8 cellular contexts compared by ENCODE assay signal in genomic region chr1:84146375-84147032, GRCh38. TPM values are rescaled to one million over a fixed set of nuclear protein-coding genes. Genes with fewer than 3 reads are reported as not detected.
DNase-seq lines count a peak whose midpoint lies in the region; ATAC-seq and TF ChIP-seq lines count a peak whose summit lies in the region.

No MANE protein-coding gene starts in this region.

- H3K27me3 ChIP-seq in CD4-positive, CD25-positive, alpha-beta regulatory T cell (ENCODE audit: control insufficient read depth, insufficient read depth, low read length), result no peaks in the 10 kb centered on the region
- H3K27me3 ChIP-seq in left lung, result no peaks in the 10 kb centered on the region
- H3K27me3 ChIP-seq in heart right ventricle, result no peaks in the 10 kb centered on the region

- H3K36me3 ChIP-seq in CD4-positive, CD25-positive, alpha-beta regulatory T cell (ENCODE audit: control insufficient read depth, insufficient read depth, low read length), result peaks cover 3% of the 10 kb centered on the region
- no peaks in the 10 kb centered on the region for H3K36me3 ChIP-seq in left lung
- no peaks in the 10 kb centered on the region for H3K36me3 ChIP-seq in heart right ventricle

- peaks cover 0 to 1% (median 0%) of the 10 kb centered on the region in 7 donors for H3K9me3 Mint-ChIP-seq in CD4-positive, CD25-positive, alpha-beta regulatory T cell
- H3K9me3 Mint-ChIP-seq in activated T-helper 1 cell treated with anti-CD3 and anti-CD28 coated beads, Interleukin-12 subunit alpha, Interleukin-12 subunit beta, Interleukin-2, Interleukin-4 antibody, amounts not matched to agents 30 ng/mL and 10 ng/mL and 1 ng/mL, durations not matched to agents 14 hours and 24 hours and 36 hours, result peaks cover 6% of the 10 kb centered on the region

- peaks cover 33 to 62% (median 45%) of the 10 kb centered on the region in 4 donors for H3K4me1 Mint-ChIP-seq in CD4-positive, CD25-positive, alpha-beta regulatory T cell
- peaks cover 53% of the 10 kb centered on the region for H3K4me1 Mint-ChIP-seq in activated T-helper 1 cell treated with anti-CD3 and anti-CD28 coated beads, Interleukin-12 subunit alpha, Interleukin-12 subunit beta, Interleukin-2, Interleukin-4 antibody, amounts not matched to agents 30 ng/mL and 10 ng/mL and 1 ng/mL, durations not matched to agents 14 hours and 24 hours and 36 hours (ENCODE audit: low read depth)

- 84 to 92% methylated on average over 4 of the region's 4 CpGs for WGBS in heart right ventricle, 2 donors

- no peaks in the 10 kb centered on the region for H3K27me3 Mint-ChIP-seq in CD4-positive, CD25-positive, alpha-beta regulatory T cell
- no peaks in the 10 kb centered on the region for H3K27me3 Mint-ChIP-seq in activated T-helper 1 cell treated with anti-CD3 and anti-CD28 coated beads, Interleukin-12 subunit alpha, Interleukin-12 subunit beta, Interleukin-2, Interleukin-4 antibody, amounts not matched to agents 30 ng/mL and 10 ng/mL and 1 ng/mL, durations not matched to agents 14 hours and 24 hours and 36 hours (ENCODE audit: insufficient read depth)

- H3K36me3 Mint-ChIP-seq in CD4-positive, CD25-positive, alpha-beta regulatory T cell, result peaks cover 8% of the 10 kb centered on the region
- H3K36me3 Mint-ChIP-seq in activated T-helper 1 cell treated with anti-CD3 and anti-CD28 coated beads, Interleukin-12 subunit alpha, Interleukin-12 subunit beta, Interleukin-2, Interleukin-4 antibody, amounts not matched to agents 30 ng/mL and 10 ng/mL and 1 ng/mL, durations not matched to agents 14 hours and 24 hours and 36 hours (ENCODE audit: low read depth), result peaks cover 5% of the 10 kb centered on the region

- intact Hi-C loops in activated T-helper 1 cell treated with anti-CD3 and anti-CD28 coated beads, Interleukin-12 subunit alpha, Interleukin-12 subunit beta, Interleukin-2, Interleukin-4 antibody, amounts not matched to agents 30 ng/mL and 10 ng/mL and 1 ng/mL, durations not matched to agents 14 hours and 24 hours and 36 hours (cut with micrococcal nuclease), result loop anchor here (1.0 to 5.0 kb wide), 6 partner anchors 20 to 1131 kb away; partner anchors contain the start of genes BCL10, C1orf52, GNG5 and RPF1
- intact Hi-C loops in left lung (cut with DNase I) (loop anchor here in 1 of 2 donors (10.0 kb wide), 1 partner anchor 478 kb away; no protein-coding TSS in a partner anchor), heart right ventricle (cut with DNase I) (loop anchor here in 5 of 10 donors (10.0 kb wide), 4 partner anchors 288 to 628 kb away; no protein-coding TSS in a partner anchor)

- no peak for TF ChIP-seq CTCF in left lung (IDR thresholded peaks at IDR 0.05)
- TF ChIP-seq CTCF in heart right ventricle (IDR thresholded peaks at IDR 0.05), result no peak

- peak overlapping the region; percentile 94 for H3K4me3 ChIP-seq in CD4-positive, CD25-positive, alpha-beta regulatory T cell (ENCODE audit: low read depth, low read length)
- H3K4me3 ChIP-seq in left lung (peak overlapping the region in 1 of 2 donors; percentile 13), heart right ventricle (peak overlapping the region in 2 of 10 donors; percentile 6 to 50)

- H3K9me3 ChIP-seq in CD4-positive, CD25-positive, alpha-beta regulatory T cell (ENCODE audit: control insufficient read depth in 2 of 2, low read length in 2 of 2), result no peaks in the 10 kb centered on the region
- no peaks in the 10 kb centered on the region for H3K9me3 ChIP-seq in left lung
- H3K9me3 ChIP-seq in heart right ventricle, result no peaks in the 10 kb centered on the region

- peak overlapping the region; percentile 92 to 96 (median 93) for H3K27ac Mint-ChIP-seq in CD4-positive, CD25-positive, alpha-beta regulatory T cell
- peak overlapping the region; percentile 75 for H3K27ac Mint-ChIP-seq in activated T-helper 1 cell treated with anti-CD3 and anti-CD28 coated beads, Interleukin-12 subunit alpha, Interleukin-12 subunit beta, Interleukin-2, Interleukin-4 antibody, amounts not matched to agents 30 ng/mL and 10 ng/mL and 1 ng/mL, durations not matched to agents 14 hours and 24 hours and 36 hours

- peak in 1 of 3 donors; percentile 29 for DNase-seq in CD4-positive, CD25-positive, alpha-beta regulatory T cell
- no peak for DNase-seq in activated T-helper 1 cell treated with anti-CD3 and anti-CD28 coated beads, Interleukin-12 subunit alpha, Interleukin-12 subunit beta, Interleukin-2, Interleukin-4 antibody, amounts not matched to agents 30 ng/mL and 10 ng/mL and 1 ng/mL, durations not matched to agents 14 hours and 24 hours and 36 hours (ENCODE audit: low spot score)
- DNase-seq in left lung, result no peak
- no peak for DNase-seq in heart right ventricle
- DNase-seq in NCI-H146 treated with DMSO at 0.1 percent for 48 hours (lab: John Stamatoyannopoulos, UW; ENCODE audit: unreplicated experiment), result no peak
- DNase-seq in HUDEP-2 (lab: John Stamatoyannopoulos, UW; ENCODE audit: unreplicated experiment in 76 of 76), result no peak
- no peak for DNase-seq in D341Med (ENCODE audit: low spot score)

- peaks cover 49% of the 10 kb centered on the region for H3K4me1 ChIP-seq in CD4-positive, CD25-positive, alpha-beta regulatory T cell (ENCODE audit: control insufficient read depth, insufficient read depth, low read length, poor library complexity, severe bottlenecking)
- H3K4me1 ChIP-seq in left lung (peaks cover 0 to 34% of the 10 kb centered on the region in 2 donors), heart right ventricle (peaks cover 0 to 27% (median 0%) of the 10 kb centered on the region in 9 donors)

- H3K4me3 Mint-ChIP-seq in CD4-positive, CD25-positive, alpha-beta regulatory T cell, result peak overlapping the region; percentile 90 to 100 (median 96)
- H3K4me3 Mint-ChIP-seq in activated T-helper 1 cell treated with anti-CD3 and anti-CD28 coated beads, Interleukin-12 subunit alpha, Interleukin-12 subunit beta, Interleukin-2, Interleukin-4 antibody, amounts not matched to agents 30 ng/mL and 10 ng/mL and 1 ng/mL, durations not matched to agents 14 hours and 24 hours and 36 hours, result peak overlapping the region; percentile 80

- peak overlapping the region; percentile 76 for H3K27ac ChIP-seq in CD4-positive, CD25-positive, alpha-beta regulatory T cell (ENCODE audit: insufficient read depth, low read length, poor library complexity, severe bottlenecking)
- no peak overlapping the region for H3K27ac ChIP-seq in left lung
- H3K27ac ChIP-seq in heart right ventricle, result peak overlapping the region in 1 of 10 donors; percentile 78

- ATAC-seq in CD4-positive, CD25-positive, alpha-beta regulatory T cell (ENCODE audit: low read depth in 2 of 2), result peak in 1 of 2 donors; percentile 28
- peak; percentile 46 for ATAC-seq in HG03175 (IDR thresholded peaks at IDR 0.05; ENCODE audit: unreplicated experiment)
- peak; percentile 75 for ATAC-seq in left lung
- no peak for ATAC-seq in heart right ventricle

RNA-seq across cellular contexts. Expression of gene PRKACB, which starts 2.4 kb away (rescaled TPM):
- 74.0 TPM for total RNA-seq in CD4-positive, CD25-positive, alpha-beta regulatory T cell
- 10 to 100 TPM; 83.2 to 99.5 (median 93.4) TPM for polyA plus RNA-seq in CD4-positive, CD25-positive, alpha-beta regulatory T cell
- total RNA-seq in activated T-helper 1 cell treated with anti-CD3 and anti-CD28 coated beads, Interleukin-12 subunit alpha, Interleukin-12 subunit beta, Interleukin-2, Interleukin-4 antibody, amounts not matched to agents 30 ng/mL and 10 ng/mL and 1 ng/mL, durations not matched to agents 14 hours and 24 hours and 36 hours, result 20.8 and 22.7 TPM in 2 replicates
- total RNA-seq in left lung (10 to 100 TPM; 22.4 to 37.1 TPM), heart right ventricle (10 to 100 TPM; 28.4 to 49.1 (median 43.0) TPM)
- polyA plus RNA-seq in heart right ventricle, result 10 to 100 TPM in 1 of 2 donors, 1 to 10 TPM in 1; 6.4 to 10.9 TPM

Comparison
In these comparisons a context has a peak if more than half of its experiments do, and no peak if none do; other contexts are left out.
1. ATAC-seq: peak in HG03175 (single experiment) and left lung (single experiment); none in heart right ventricle (0 of 8).